Comparison of ENCODE assay signal across 8 cellular contexts in genomic region chr5:68287976-68288755, GRCh38.
DNase-seq lines count a peak whose midpoint lies in the region; ATAC-seq and TF ChIP-seq lines count a peak whose summit lies in the region.

No MANE protein-coding gene starts in this region.

- peak overlapping the region; percentile 61 for H3K14ac ChIP-seq in trophoblast cell (ENCODE audit: low read length)

- peak in 1 of 2 donors; percentile 66 for TF ChIP-seq POLR2A in adrenal gland (IDR thresholded peaks at IDR 0.05)

- no peak overlapping the region for H2AK5ac ChIP-seq in trophoblast cell (ENCODE audit: low read length)

- no peaks in the 10 kb centered on the region for H3K27me3 ChIP-seq in adrenal gland
- no peaks in the 10 kb centered on the region for H3K27me3 ChIP-seq in heart right ventricle
- H3K27me3 ChIP-seq in trophoblast cell (ENCODE audit: insufficient read depth, low read length), result no peaks in the 10 kb centered on the region
- no peaks in the 10 kb centered on the region for H3K27me3 ChIP-seq in aorta (ENCODE audit: control insufficient read depth in 1 of 2, insufficient read depth in 2 of 2, low read length in 1 of 2)

- peak overlapping the region; percentile 53 for H3K18ac ChIP-seq in trophoblast cell (ENCODE audit: low read length)

- peak overlapping the region; percentile 92 for H4K91ac ChIP-seq in trophoblast cell (ENCODE audit: low read depth, low read length)

- peaks cover 38% of the 10 kb centered on the region for H3K36me3 ChIP-seq in SK-N-MC (ENCODE audit: insufficient read depth, low read length)
- H3K36me3 ChIP-seq in adrenal gland (replicated peaks in 1 of 2), result peaks cover 0 to 13% of the 10 kb centered on the region in 2 donors
- H3K36me3 ChIP-seq in heart right ventricle, result peaks cover 0 to 36% (median 14%) of the 10 kb centered on the region in 9 donors
- peaks cover 7 to 9% of the 10 kb centered on the region in 2 experiments for H3K36me3 ChIP-seq in trophoblast cell (ENCODE audit: control insufficient read depth in 1 of 2, insufficient read depth in 2 of 2, low read length in 2 of 2)
- no peaks in the 10 kb centered on the region for H3K36me3 ChIP-seq in aorta (ENCODE audit: control insufficient read depth in 1 of 2, insufficient read depth in 2 of 2, low read length in 1 of 2)

- H3K27ac ChIP-seq in SK-N-MC (peak overlapping the region; percentile 59), adrenal gland (peak overlapping the region in 4 of 5 donors; percentile 71 to 88 (median 79)), heart right ventricle (peak overlapping the region; percentile 60 to 95 (median 90)), trophoblast cell (ENCODE audit: low read depth, low read length) (peak overlapping the region; percentile 96), aorta (ENCODE audit: low read depth in 1 of 2, low read length in 2 of 2) (peak overlapping the region in 1 of 2 donors; percentile 65)

- H3K9ac ChIP-seq in SK-N-MC (ENCODE audit: insufficient read length) (peak overlapping the region; percentile 73), trophoblast cell (ENCODE audit: low read length) (peak overlapping the region; percentile 71)

- no peak overlapping the region for H2AFZ ChIP-seq in trophoblast cell (ENCODE audit: insufficient read depth, low read length, poor library complexity)

- DNase-seq in AG20443 (ENCODE audit: low spot score) (peak; percentile 71), SK-N-MC (ENCODE audit: low read depth, low spot score) (no peak), adrenal gland (peak; percentile 64 to 87 (median 71)), heart right ventricle (peak; percentile 70 to 73), trophoblast cell (peak in 1 of 2 donors; percentile 40), aorta (peak; percentile 80 to 88)

- peak overlapping the region; percentile 17 for H3K4ac ChIP-seq in trophoblast cell (ENCODE audit: low read depth, low read length)

- H3K9me3 ChIP-seq in SK-N-MC (ENCODE audit: low read depth, low read length) (no peaks in the 10 kb centered on the region), adrenal gland (replicated peaks in 1 of 3) (no peaks in the 10 kb centered on the region), heart right ventricle (no peaks in the 10 kb centered on the region), trophoblast cell (ENCODE audit: insufficient read depth, low read depth, low read length) (no peaks in the 10 kb centered on the region), aorta (ENCODE audit: control insufficient read depth, low read length) (no peaks in the 10 kb centered on the region)

- peak overlapping the region; percentile 76 for H3K4me2 ChIP-seq in trophoblast cell (ENCODE audit: low read length)

- H3K4me1 ChIP-seq in adrenal gland (replicated peaks in 1 of 2), result peaks cover 14 to 61% of the 10 kb centered on the region in 2 donors
- peaks cover 10 to 84% (median 69%) of the 10 kb centered on the region in 9 donors for H3K4me1 ChIP-seq in heart right ventricle
- peaks cover 0 to 4% of the 10 kb centered on the region in 2 experiments for H3K4me1 ChIP-seq in trophoblast cell (ENCODE audit: control insufficient read depth in 1 of 2, insufficient read depth in 2 of 2, low read length in 2 of 2)
- peaks cover 0 to 3% of the 10 kb centered on the region in 2 donors for H3K4me1 ChIP-seq in aorta (ENCODE audit: control insufficient read depth in 1 of 2, insufficient read depth in 2 of 2, low read length in 2 of 2)

- TF ChIP-seq CTCF in adrenal gland (IDR thresholded peaks at IDR 0.05), result no peak
- no peak for TF ChIP-seq CTCF in heart right ventricle (IDR thresholded peaks at IDR 0.05)

- intact Hi-C loops in adrenal gland (cut with DNase I) (loop anchor here (2.0 to 10.0 kb wide), 3 partner anchors 171 to 677 kb away; no protein-coding TSS in a partner anchor), heart right ventricle (cut with DNase I) (loop anchor here (2.0 to 10.0 kb wide), 10 partner anchors 169 to 719 kb away; no protein-coding TSS in a partner anchor), aorta (cut with DNase I) (loop anchor here (2.0 to 5.0 kb wide), 3 partner anchors 169 to 674 kb away; no protein-coding TSS in a partner anchor)

- H2BK5ac ChIP-seq in trophoblast cell (ENCODE audit: low read depth, low read length, poor library complexity), result peak overlapping the region; percentile 81

- ATAC-seq in GM19025 (IDR thresholded peaks at IDR 0.05; ENCODE audit: low read depth, unreplicated experiment) (peak; percentile 66), HG03196 (IDR thresholded peaks at IDR 0.05; ENCODE audit: unreplicated experiment) (peak; percentile 72), heart right ventricle (peak; percentile 85 to 92 (median 89)), aorta (ENCODE audit: low FRiP score) (peak; percentile 86)

- no peak overlapping the region for H3K23ac ChIP-seq in trophoblast cell (ENCODE audit: low read length)

- H3K79me2 ChIP-seq in trophoblast cell (ENCODE audit: control insufficient read depth, insufficient read depth, low read length, poor library complexity), result peaks cover 6% of the 10 kb centered on the region

- H2BK12ac ChIP-seq in trophoblast cell (ENCODE audit: low read length), result no peak overlapping the region

- H2BK120ac ChIP-seq in trophoblast cell (ENCODE audit: insufficient read depth, low read length, poor library complexity), result peak overlapping the region; percentile 55

- 2 to 5% (median 3%) methylated on average over 23 to 46 of the region's 46 CpGs for WGBS in adrenal gland, 4 donors
- 0 to 1% methylated on average over 46 of the region's 46 CpGs for WGBS in heart right ventricle, 2 donors
- WGBS in trophoblast cell (ENCODE audit: extremely low coverage, insufficient coverage, insufficient read length), result no CpG with 5 or more reads among the region's 46 CpGs
- 0 to 1% methylated on average over 40 to 46 of the region's 46 CpGs for WGBS in aorta, 2 donors

- H3K79me1 ChIP-seq in trophoblast cell (ENCODE audit: low read length), result peaks cover 13% of the 10 kb centered on the region

- H3K4me3 ChIP-seq in SK-N-MC (peak overlapping the region; percentile 81), adrenal gland (peak overlapping the region in 3 of 4 donors; percentile 19 to 47 (median 31)), heart right ventricle (peak overlapping the region; percentile 33 to 71 (median 62)), trophoblast cell (ENCODE audit: low read depth, low read length) (peak overlapping the region; percentile 72), aorta (ENCODE audit: low read length in 2 of 2) (peak overlapping the region; percentile 11 to 29)

- peak overlapping the region; percentile 22 for H4K12ac ChIP-seq in trophoblast cell (ENCODE audit: low read depth, low read length)

- H4K8ac ChIP-seq in trophoblast cell (ENCODE audit: low read depth, low read length), result peak overlapping the region; percentile 49

Comparison
In these comparisons a context has a peak if more than half of its experiments do, and no peak if none do; other contexts are left out.
1. H3K4me3 ChIP-seq: peak in every context shown above with its lines; median percentile 81 in SK-N-MC; 72 in trophoblast cell; 62 in heart right ventricle; 31 in adrenal gland; 20 in aorta.